Comparison of ENCODE assay signal across 1 cellular context in genomic region chr14:94395900-94396574, GRCh38.
A peak's percentile ranks its signal among the peaks of the same experiment; 100 is the strongest.
TF ChIP-seq lines count a peak whose summit lies in the region.

No MANE protein-coding gene starts in this region.

TF ChIP-seq in HepG2, 621 proteins besides CTCF, POLR2A, EP300 and RAD21 (continued from another document and continues in another):
- TF ChIP-seq ZNF646 (CRISPR knock-in tag; IDR thresholded peaks at IDR 0.05) (no peak), TAF15 (IDR thresholded peaks at IDR 0.05; ENCODE audit: low read depth, low read length, poor library complexity, severe bottlenecking) (no peak), ZNF761 (CRISPR knock-in tag; conservative IDR thresholded peaks at IDR 0.05) (0 out of 2 replicates have a peak, but pooled peaks have one; percentile 38), ZNF383 (CRISPR knock-in tag; IDR thresholded peaks at IDR 0.05; ENCODE audit: borderline replicate concordance) (no peak), KDM1A (CRISPR knock-in tag; IDR thresholded peaks at IDR 0.05) (peak; percentile 63), AGO1 (IDR thresholded peaks at IDR 0.05; ENCODE audit: low read depth, low read length, poor library complexity, severe bottlenecking) (no peak), ZBTB34 (CRISPR knock-in tag; IDR thresholded peaks at IDR 0.05) (peak; percentile 86; the same call in 1 of the 2 replicates), ZNF12 (CRISPR knock-in tag; IDR thresholded peaks at IDR 0.05) (0 out of 2 replicates have a peak, but pooled peaks have one; percentile 26), ZMYM4 (CRISPR knock-in tag; IDR thresholded peaks at IDR 0.05) (peak; percentile 76), PPARG (CRISPR knock-in tag; conservative IDR thresholded peaks at IDR 0.05) (peak; percentile 74; the same call in 1 of the 2 replicates), ELK4 (CRISPR knock-in tag; IDR thresholded peaks at IDR 0.05; ENCODE audit: borderline replicate concordance) (no peak), ZBTB46 (CRISPR knock-in tag; IDR thresholded peaks at IDR 0.05; ENCODE audit: borderline replicate concordance) (no peak), ZNF788 (CRISPR knock-in tag; IDR thresholded peaks at IDR 0.05; ENCODE audit: borderline replicate concordance) (peak; percentile 92), TOE1 (CRISPR knock-in tag; IDR thresholded peaks at IDR 0.05) (0 out of 2 replicates have a peak, but pooled peaks have one; percentile 64), KDM2A (CRISPR knock-in tag; IDR thresholded peaks at IDR 0.05; ENCODE audit: borderline replicate concordance, low read depth) (peak; percentile 58), ATF3 (CRISPR knock-in tag; IDR thresholded peaks at IDR 0.05) (peak; percentile 60; the same call in 1 of the 2 replicates), SALL2 (CRISPR knock-in tag; IDR thresholded peaks at IDR 0.05) (peak; percentile 72; the same call in 1 of the 2 replicates), RFX5 (IDR thresholded peaks at IDR 0.05; ENCODE audit: low read depth, low read length) (no peak), ZEB1 (IDR thresholded peaks at IDR 0.05; ENCODE audit: insufficient replicate concordance, low read depth) (peak; percentile 55), ZFX (CRISPR knock-in tag; IDR thresholded peaks at IDR 0.05; ENCODE audit: low read depth) (peak; percentile 44), ZBTB1 (CRISPR knock-in tag; IDR thresholded peaks at IDR 0.05; ENCODE audit: borderline replicate concordance) (no peak), ZSCAN20 (CRISPR knock-in tag; IDR thresholded peaks at IDR 0.05; ENCODE audit: borderline replicate concordance) (no peak), ZNF790 (CRISPR knock-in tag; IDR thresholded peaks at IDR 0.05; ENCODE audit: borderline replicate concordance) (peak; percentile 51; the same call in 1 of the 2 replicates), PRDM10 (CRISPR knock-in tag; IDR thresholded peaks at IDR 0.05; ENCODE audit: low read depth) (peak; percentile 73; the same call in 1 of the 2 replicates), HNRNPL (IDR thresholded peaks at IDR 0.05; ENCODE audit: low read depth, low read length) (no peak), PAWR (CRISPR knock-in tag; IDR thresholded peaks at IDR 0.05; ENCODE audit: borderline replicate concordance) (no peak), ZNF512B (CRISPR knock-in tag; IDR thresholded peaks at IDR 0.05; ENCODE audit: borderline replicate concordance) (0 out of 2 replicates have a peak, but pooled peaks have one; percentile 28), FOXJ3 (CRISPR knock-in tag; IDR thresholded peaks at IDR 0.05; ENCODE audit: borderline replicate concordance) (peak; percentile 97), RBM22 (optimal IDR thresholded peaks at IDR 0.05; ENCODE audit: low read length) (no peak), ZBTB4 (CRISPR knock-in tag; IDR thresholded peaks at IDR 0.05; ENCODE audit: borderline replicate concordance) (0 out of 2 replicates have a peak, but pooled peaks have one; percentile 65), ZNF619 (CRISPR knock-in tag; IDR thresholded peaks at IDR 0.05) (peak; percentile 78; the same call in 1 of the 2 replicates), PHF21A (CRISPR knock-in tag; IDR thresholded peaks at IDR 0.05) (peak; percentile 96), ZNF766 (CRISPR knock-in tag; IDR thresholded peaks at IDR 0.05; ENCODE audit: borderline replicate concordance) (no peak), GLI4 (CRISPR knock-in tag; IDR thresholded peaks at IDR 0.05; ENCODE audit: borderline replicate concordance) (no peak), ZSCAN21 (CRISPR knock-in tag; IDR thresholded peaks at IDR 0.05; ENCODE audit: borderline replicate concordance) (peak; percentile 89; the same call in 1 of the 2 replicates), THAP11 (CRISPR knock-in tag; IDR thresholded peaks at IDR 0.05) (peak; percentile 75)
